In genomic region chr12:51124504-51124903, GRCh38 we compare ENCODE assay signal across 19 cellular contexts. TPM values are rescaled to one million over a fixed set of nuclear protein-coding genes. Genes with fewer than 3 reads are reported as not detected.
DNase-seq lines count a peak whose midpoint lies in the region; ATAC-seq and TF ChIP-seq lines count a peak whose summit lies in the region.
"Had no signal": no experiment of that assay in that cellular context is flagged by ENCODE, and none has a peak within 500 bp of the region (broad histone marks: within the 10 kb centered on the region; RNA-seq: fewer than 3 reads in every experiment).

No MANE protein-coding gene starts in this region.

- WGBS in endodermal cell (ENCODE audit: insufficient coverage in 1 of 2, insufficient read length in 1 of 2), 2 experiments = 94 to 95% methylated on average over 14 of the region's 14 CpGs

- H3K4me3 ChIP-seq in HEK293 (ENCODE audit: low read depth, low read length) (no peak overlapping the region), endodermal cell (ENCODE audit: low read length) (no peak overlapping the region)
- H3K4me3 ChIP-seq: GM23248, HAP-1, K562 had no signal

- H3K27me3 ChIP-seq in endodermal cell (ENCODE audit: control insufficient read depth, insufficient read depth, low read length, poor library complexity, severe bottlenecking) = no peaks in the 10 kb centered on the region
- H3K27me3 ChIP-seq: BE2C had no signal

- no peak overlapping the region for H3K27ac ChIP-seq in HEK293 (ENCODE audit: extremely low read depth, low read depth, low read length)
- no peak overlapping the region for H3K27ac ChIP-seq in endodermal cell (ENCODE audit: low read depth, low read length)
- H3K27ac ChIP-seq: C4-2B, GM23248, HL-60 had no signal

- peaks cover 10% of the 10 kb centered on the region for H3K4me1 ChIP-seq in HEK293 (ENCODE audit: control insufficient read depth, insufficient read depth, low read length)
- H3K4me1 ChIP-seq in endodermal cell (ENCODE audit: control insufficient read depth, insufficient read depth, low read length) = no peaks in the 10 kb centered on the region
- H3K4me1 ChIP-seq: BE2C, HAP-1 had no signal

- POLR2A ChIA-PET in HEK293 (lab: Yijun Ruan, JAX) = no interaction called here
- POLR2A ChIA-PET in activated CD8-positive, alpha-beta T cell treated with anti-CD3 and anti-CD28 coated beads for 36 hours (lab: Charles Lee) = no interaction called here

- ATAC-seq in HG03139 (IDR thresholded peaks at IDR 0.05; ENCODE audit: unreplicated experiment) (no peak), HG03045 (IDR thresholded peaks at IDR 0.05; ENCODE audit: unreplicated experiment) (no peak)
- ATAC-seq in activated CD8-positive, alpha-beta T cell treated with anti-CD3 and anti-CD28 coated beads for 36 hours = no peak
- ATAC-seq: K562 had no signal

- peaks cover 4% of the 10 kb centered on the region for H3K4me1 Mint-ChIP-seq in endodermal cell
- peaks cover 10% of the 10 kb centered on the region for H3K4me1 Mint-ChIP-seq in neural crest cell
- no peaks in the 10 kb centered on the region for H3K4me1 Mint-ChIP-seq in activated CD8-positive, alpha-beta T cell treated with anti-CD3 and anti-CD28 coated beads for 36 hours (ENCODE audit: low read depth)

- H3K9me3 Mint-ChIP-seq in endodermal cell (no peaks in the 10 kb centered on the region), neural crest cell (no peaks in the 10 kb centered on the region)
- no peaks in the 10 kb centered on the region for H3K9me3 Mint-ChIP-seq in activated CD8-positive, alpha-beta T cell treated with anti-CD3 and anti-CD28 coated beads for 36 hours
- H3K9me3 Mint-ChIP-seq: CD4-positive, alpha-beta memory T cell; HFFc6 had no signal

- TF ChIP-seq CTCF in HEK293 (tag by site-specific recombination; IDR thresholded peaks at IDR 0.05) (no peak), endodermal cell (conservative IDR thresholded peaks at IDR 0.05) (no peak), neural crest cell (conservative IDR thresholded peaks at IDR 0.05) (no peak)
- TF ChIP-seq CTCF in activated CD8-positive, alpha-beta T cell treated with anti-CD3 and anti-CD28 coated beads for 36 hours (IDR thresholded peaks at IDR 0.05) = no peak

- peaks cover 0 to 9% of the 10 kb centered on the region in 2 experiments; a peak in 1 of 3 replicates for H3K36me3 ChIP-seq in HEK293 (ENCODE audit: control insufficient read depth in 2 of 2, insufficient read depth in 1 of 2, low read length in 2 of 2)
- no peaks in the 10 kb centered on the region for H3K36me3 ChIP-seq in endodermal cell (ENCODE audit: control insufficient read depth, insufficient read depth, low read length)

- no peaks in the 10 kb centered on the region for H3K9me3 ChIP-seq in HEK293 (ENCODE audit: control insufficient read depth, insufficient read depth, low read depth, low read length)
- no peaks in the 10 kb centered on the region for H3K9me3 ChIP-seq in endodermal cell (ENCODE audit: control insufficient read depth, low read length)
- H3K9me3 ChIP-seq: BE2C, HAP-1 had no signal

- H3K27me3 Mint-ChIP-seq in endodermal cell (ENCODE audit: insufficient read depth) (no peaks in the 10 kb centered on the region), neural crest cell (ENCODE audit: low read depth) (no peaks in the 10 kb centered on the region)
- no peaks in the 10 kb centered on the region for H3K27me3 Mint-ChIP-seq in activated CD8-positive, alpha-beta T cell treated with anti-CD3 and anti-CD28 coated beads for 36 hours
- H3K27me3 Mint-ChIP-seq: CD4-positive, alpha-beta memory T cell had no signal

- DNase-seq in ELF-1 (ENCODE audit: low read depth, low spot score) (peak; percentile 4), endodermal cell (peak; percentile 50), neural crest cell (ENCODE audit: low read depth, low spot score) (no peak), glomerular visceral epithelial cell (ENCODE audit: extremely low spot score) (no peak)
- DNase-seq in activated CD8-positive, alpha-beta T cell treated with anti-CD3 and anti-CD28 coated beads for 36 hours = no peak
- DNase-seq: ACHN; BE2C; CD4-positive, alpha-beta memory T cell; DMS79; GDM1; GM23248; HFFc6 had no signal

- H3K36me3 Mint-ChIP-seq in endodermal cell (ENCODE audit: low read depth) (peaks cover 19% of the 10 kb centered on the region), neural crest cell (ENCODE audit: low read depth) (peaks cover 5% of the 10 kb centered on the region)
- peaks cover 12% of the 10 kb centered on the region for H3K36me3 Mint-ChIP-seq in activated CD8-positive, alpha-beta T cell treated with anti-CD3 and anti-CD28 coated beads for 36 hours (ENCODE audit: low read depth)

- CTCF ChIA-PET in HEK293 (lab: Yijun Ruan, JAX) = no interaction called here
- CTCF ChIA-PET in activated CD8-positive, alpha-beta T cell treated with anti-CD3 and anti-CD28 coated beads for 36 hours (lab: Charles Lee) = no interaction called here

- H3K4me3 Mint-ChIP-seq in endodermal cell = no peak overlapping the region
- H3K4me3 Mint-ChIP-seq in neural crest cell = no peak overlapping the region
- no peak overlapping the region for H3K4me3 Mint-ChIP-seq in activated CD8-positive, alpha-beta T cell treated with anti-CD3 and anti-CD28 coated beads for 36 hours
- H3K4me3 Mint-ChIP-seq: CD4-positive, alpha-beta memory T cell; HFFc6 had no signal

- intact Hi-C loops in activated CD8-positive, alpha-beta T cell treated with anti-CD3 and anti-CD28 coated beads for 36 hours (cut with micrococcal nuclease) = no loop called here

- H3K27ac Mint-ChIP-seq in endodermal cell (peak overlapping the region; percentile 41), neural crest cell (ENCODE audit: unreplicated experiment) (peak overlapping the region; percentile 43)
- H3K27ac Mint-ChIP-seq in activated CD8-positive, alpha-beta T cell treated with anti-CD3 and anti-CD28 coated beads for 36 hours = no peak overlapping the region
- H3K27ac Mint-ChIP-seq: HFFc6 had no signal

- H3K9ac ChIP-seq in endodermal cell (ENCODE audit: extremely low read depth, low read length, poor library complexity, severe bottlenecking) = no peak overlapping the region
- H3K9ac ChIP-seq: GM23248 had no signal

TF ChIP-seq in HEK293, 187 proteins besides CTCF, POLR2A, EP300 and RAD21 (continues in another document):
- TF ChIP-seq ZNF169 (tag by site-specific recombination; IDR thresholded peaks at IDR 0.05) (no peak), PRDM10 (tag by site-specific recombination; IDR thresholded peaks at IDR 0.05) (no peak), ZNF366 (tag by site-specific recombination; conservative IDR thresholded peaks at IDR 0.05) (no peak), ZFP41 (tag by site-specific recombination; IDR thresholded peaks at IDR 0.05; ENCODE audit: borderline replicate concordance) (no peak), ZSCAN4 (tag by site-specific recombination; IDR thresholded peaks at IDR 0.05) (no peak), MYNN (tag by site-specific recombination; IDR thresholded peaks at IDR 0.05; ENCODE audit: borderline replicate concordance) (no peak)

RNA-seq across cellular contexts. Expression of gene CSRNP2, which starts 41.1 kb away (rescaled TPM):
- 10 to 100 TPM; 45.7 to 52.1 TPM for total RNA-seq in endodermal cell
- 34.2 TPM for polyA plus RNA-seq in endodermal cell (2013, experiment 1 of 2)
- 33.4 TPM for polyA plus RNA-seq in endodermal cell (2013, experiment 2 of 2)
- 54.4 and 55.2 TPM in 2 replicates for total RNA-seq in neural crest cell
- total RNA-seq in activated CD8-positive, alpha-beta T cell treated with anti-CD3 and anti-CD28 coated beads for 36 hours = 1 to 10 TPM; 9.2 to 9.6 TPM

RNA-seq across cellular contexts. Expression of gene TFCP2, which starts 48.4 kb away (rescaled TPM):
- total RNA-seq in endodermal cell = 10 to 100 TPM; 44.1 to 47.2 TPM
- polyA plus RNA-seq in endodermal cell (2013, experiment 1 of 2) = 36.5 TPM
- 37.0 TPM for polyA plus RNA-seq in endodermal cell (2013, experiment 2 of 2)
- total RNA-seq in neural crest cell = 28.5 and 28.8 TPM in 2 replicates
- total RNA-seq in activated CD8-positive, alpha-beta T cell treated with anti-CD3 and anti-CD28 coated beads for 36 hours = 10 to 100 TPM; 27.4 to 27.9 TPM

Comparison
In these comparisons a context has a peak if more than half of its experiments do, and no peak if none do; other contexts are left out.
1. DNase-seq: peak in ELF-1 (single experiment) and endodermal cell (single experiment); none in neural crest cell (single experiment), glomerular visceral epithelial cell (single experiment) and activated CD8-positive, alpha-beta T cell treated with anti-CD3 and anti-CD28 coated beads for 36 hours (single experiment).